Comparison of ENCODE assay signal across 14 cellular contexts in genomic region chr10:16717617-16718395, GRCh38.
DNase-seq lines count a peak whose midpoint lies in the region; ATAC-seq lines count a peak whose summit lies in the region.
"Had no signal": no experiment of that assay in that cellular context is flagged by ENCODE, and none has a peak within 500 bp of the region (broad histone marks: within the 10 kb centered on the region; RNA-seq: fewer than 3 reads in every experiment).

No MANE protein-coding gene starts in this region.

- peaks cover 16% of the 10 kb centered on the region for H3K9me3 Mint-ChIP-seq in stimulated activated memory B cell treated with anti-CD40 and anti-IgM and Interleukin-4, amounts not matched to agents 10 μg/mL and 1 μg/mL and 100 μg/mL, for 72 hours

- H3K4me1 Mint-ChIP-seq in stimulated activated memory B cell treated with anti-CD40 and anti-IgM and Interleukin-4, amounts not matched to agents 10 μg/mL and 1 μg/mL and 100 μg/mL, for 72 hours: no peaks in the 10 kb centered on the region

- no peaks in the 10 kb centered on the region for H4K20me1 ChIP-seq in GM23248 (ENCODE audit: insufficient read depth)

- H3K4me1 ChIP-seq in GM23248 (ENCODE audit: insufficient read depth) (peaks cover 16% of the 10 kb centered on the region), skeletal muscle satellite cell (ENCODE audit: control insufficient read depth, insufficient read depth, low read length) (peaks cover 15% of the 10 kb centered on the region)

- peaks cover 67% of the 10 kb centered on the region for H3K36me3 Mint-ChIP-seq in stimulated activated memory B cell treated with anti-CD40 and anti-IgM and Interleukin-4, amounts not matched to agents 10 μg/mL and 1 μg/mL and 100 μg/mL, for 72 hours

- in situ Hi-C loops in GM23248 (cut with MboI): no loop called here

- no peaks in the 10 kb centered on the region for H3K9me2 ChIP-seq in GM23248 (ENCODE audit: insufficient read depth)

- H3K9me3 ChIP-seq in GM23248 (ENCODE audit: low read depth) (no peaks in the 10 kb centered on the region), skeletal muscle satellite cell (replicated peaks; ENCODE audit: low read length) (no peaks in the 10 kb centered on the region)

- no peak overlapping the region for H3K27ac Mint-ChIP-seq in stimulated activated memory B cell treated with anti-CD40 and anti-IgM and Interleukin-4, amounts not matched to agents 10 μg/mL and 1 μg/mL and 100 μg/mL, for 72 hours

- H3K79me2 ChIP-seq in GM23248 (ENCODE audit: insufficient read depth): peaks cover 19% of the 10 kb centered on the region

- H3K4me2 ChIP-seq in GM23248 (ENCODE audit: unreplicated experiment) (peak overlapping the region; percentile 60), skeletal muscle satellite cell (ENCODE audit: low read length) (peak overlapping the region; percentile 51)

- H3K9ac ChIP-seq in GM23248 (0 out of 2 replicates have a peak overlapping the region, but pooled peaks have one; percentile 14), skeletal muscle satellite cell (ENCODE audit: low read depth, low read length) (no peak overlapping the region)

- peaks cover 9% of the 10 kb centered on the region for H3F3A ChIP-seq in GM23248 (ENCODE audit: insufficient read depth)

- 9 to 12% methylated on average over 4 of the region's 4 CpGs for WGBS in GM23248 (ENCODE audit: low coverage in 1 of 2, low lambda C conversion rate in 2 of 2, missing lambda C conversion rate in 2 of 2), 2 experiments

- peak overlapping the region; percentile 40 for H3K27ac ChIP-seq in GM23248

- peak; percentile 87 for DNase-seq in GM23248
- DNase-seq in OCI-M1 (lab: John Stamatoyannopoulos, UW): peak; percentile 70
- peak; percentile 90 for DNase-seq in fibroblast of gingiva (ENCODE audit: low read depth)
- no peak for DNase-seq in pons (ENCODE audit: low spot score)
- no peak for DNase-seq in NCI-H187 treated with DMSO at 0.1 percent for 48 hours (lab: John Stamatoyannopoulos, UW)
- DNase-seq in NCI-H1694 treated with DMSO at 0.1 percent for 48 hours (lab: John Stamatoyannopoulos, UW): no peak
- DNase-seq: activated CD8-positive, alpha-beta memory T cell treated with anti-CD3 and anti-CD28 coated beads, Interleukin-2, amount 50 U/mL, for 4 hours; activated naive CD4-positive, alpha-beta T cell; left colon; stimulated activated CD4-positive, alpha-beta T cell treated with anti-CD3 and anti-CD28 coated beads, Interleukin-4, amount 100 ng/mL, for 24 hours had no signal

- H3K36me3 ChIP-seq in GM23248 (ENCODE audit: low read depth) (no peaks in the 10 kb centered on the region), skeletal muscle satellite cell (ENCODE audit: insufficient read depth, low read length) (peaks cover 6% of the 10 kb centered on the region)

- no peak for ATAC-seq in stimulated activated memory B cell treated with anti-CD40 and anti-IgM and Interleukin-4, amounts not matched to agents 10 μg/mL and 1 μg/mL and 100 μg/mL, for 72 hours
- ATAC-seq: activated CD4-positive, CD25-positive, alpha-beta regulatory T cell treated with anti-CD3 and anti-CD28 coated beads, Interleukin-2, amount 50 U/mL, for 24 hours; left colon; Panc1 had no signal

- H2AFZ ChIP-seq in GM23248: no peak overlapping the region

- H3K27me3 ChIP-seq in GM23248 (replicated peaks; ENCODE audit: insufficient read depth): no peaks in the 10 kb centered on the region
- no peaks in the 10 kb centered on the region for H3K27me3 ChIP-seq in skeletal muscle satellite cell (ENCODE audit: control insufficient read depth, insufficient read depth, low read length)

- H3K4me3 Mint-ChIP-seq in stimulated activated memory B cell treated with anti-CD40 and anti-IgM and Interleukin-4, amounts not matched to agents 10 μg/mL and 1 μg/mL and 100 μg/mL, for 72 hours: no peak overlapping the region

- H3K4me3 ChIP-seq in GM23248 (peak overlapping the region; percentile 39), skeletal muscle satellite cell (ENCODE audit: low read length) (peak overlapping the region; percentile 13)

- H3K27me3 Mint-ChIP-seq in stimulated activated memory B cell treated with anti-CD40 and anti-IgM and Interleukin-4, amounts not matched to agents 10 μg/mL and 1 μg/mL and 100 μg/mL, for 72 hours: no peaks in the 10 kb centered on the region

Comparison
In these comparisons a context has a peak if more than half of its experiments do, and no peak if none do; other contexts are left out.
1. DNase-seq: peak in GM23248 (single experiment), OCI-M1 (single experiment) and fibroblast of gingiva (single experiment); none in pons (single experiment), NCI-H187 treated with DMSO at 0.1 percent for 48 hours (single experiment) and NCI-H1694 treated with DMSO at 0.1 percent for 48 hours (single experiment).